ENCODE assay signal across 11 cellular contexts in the genomic region with DNA sequence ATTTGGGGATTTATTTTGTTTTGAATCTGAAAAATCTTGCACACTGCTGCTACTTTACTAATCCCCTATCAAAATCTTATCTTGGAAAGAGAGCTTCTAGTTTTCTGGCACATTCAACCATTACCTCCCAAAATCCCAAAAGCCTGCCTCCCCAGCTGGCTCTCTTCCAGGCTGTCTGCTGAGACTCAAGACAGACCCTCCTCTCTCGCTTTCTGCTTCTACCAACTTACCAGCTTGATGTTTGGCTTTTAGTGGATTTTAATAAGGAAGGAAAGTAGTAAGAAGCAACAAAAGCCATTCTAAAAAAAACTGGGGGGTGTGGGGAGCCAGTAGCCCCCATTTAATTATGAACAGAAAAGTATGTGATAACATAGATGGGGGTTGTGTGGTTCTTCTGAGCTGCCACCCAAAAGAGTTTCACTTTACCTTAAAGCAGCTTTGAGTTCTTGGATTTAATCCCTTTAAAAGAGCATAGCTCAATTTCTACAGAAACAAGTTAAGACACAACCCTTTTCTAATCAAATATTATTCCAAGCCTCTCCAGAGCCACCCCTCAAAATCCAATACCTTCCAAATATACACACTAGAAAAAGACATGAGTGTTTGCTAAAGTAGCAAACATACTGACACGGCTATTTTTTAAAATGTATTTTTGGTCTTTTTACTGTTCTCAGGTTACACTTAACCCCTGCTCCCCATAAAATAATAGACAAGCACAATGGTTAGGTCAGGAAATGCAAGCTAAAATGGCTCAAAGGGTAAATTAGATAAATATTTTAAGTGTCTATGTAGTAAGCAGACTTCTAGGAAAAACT.
DNase-seq lines count a peak whose midpoint lies in the region; ATAC-seq and TF ChIP-seq lines count a peak whose summit lies in the region.
"Had no signal": no experiment of that assay in that cellular context is flagged by ENCODE, and none has a peak within 500 bp of the region (broad histone marks: within the 10 kb centered on the region; RNA-seq: fewer than 3 reads in every experiment).

No MANE protein-coding gene starts in this region.

- TF ChIP-seq CTCF in BJ (IDR thresholded peaks at IDR 0.05; ENCODE audit: insufficient read depth, low read depth, low read length) (no peak), lower lobe of right lung (IDR thresholded peaks at IDR 0.05) (no peak)

- H3K9ac ChIP-seq in adipocyte (ENCODE audit: low read length): peak overlapping the region; percentile 38

- ATAC-seq in lower lobe of right lung: peak; percentile 59 to 71
- ATAC-seq in GM21825 (IDR thresholded peaks at IDR 0.05; ENCODE audit: unreplicated experiment): no peak
- no peak for ATAC-seq in GM18868 (IDR thresholded peaks at IDR 0.05; ENCODE audit: unreplicated experiment)
- ATAC-seq in GM19023 (IDR thresholded peaks at IDR 0.05; ENCODE audit: unreplicated experiment): no peak
- ATAC-seq: left ventricle myocardium superior had no signal

- intact Hi-C loops in lower lobe of right lung (cut with DNase I): no loop called here

- H3K36me3 ChIP-seq in BJ (ENCODE audit: control insufficient read depth, insufficient read depth, low read length): peaks cover 3% of the 10 kb centered on the region; the same call in 1 of the 2 replicates
- H3K36me3 ChIP-seq in adipocyte (ENCODE audit: control insufficient read depth, insufficient read depth, low read length, severe bottlenecking): peaks cover 30% of the 10 kb centered on the region
- H3K36me3 ChIP-seq in lower lobe of right lung: peaks cover 4% of the 10 kb centered on the region

- H3K27me3 ChIP-seq in BJ (ENCODE audit: control insufficient read depth, insufficient read depth, low read length) (no peaks in the 10 kb centered on the region), adipocyte (replicated peaks; ENCODE audit: control insufficient read depth, insufficient read depth, low read length) (no peaks in the 10 kb centered on the region), lower lobe of right lung (ENCODE audit: low read depth) (no peaks in the 10 kb centered on the region)

- CTCF ChIA-PET in BJ (lab: Yijun Ruan, JAX): interaction anchor here (0.6 to 3.7 kb wide), 12 partner anchors 9 to 767 kb away, joined by 3 to 16 read pairs (median 4); no protein-coding TSS in a partner anchor

- H3K27ac ChIP-seq in lower lobe of right lung: peak overlapping the region; percentile 8

- H3K9me3 ChIP-seq in adipocyte (ENCODE audit: control insufficient read depth, low read length) (no peaks in the 10 kb centered on the region), lower lobe of right lung (no peaks in the 10 kb centered on the region)

- POLR2A ChIA-PET in BJ (lab: Charles Lee): interaction anchor here (0.7 kb wide), 1 partner anchor 329 kb away, joined by 3 read pairs; no protein-coding TSS in a partner anchor

- H3K4me3 ChIP-seq in BJ (ENCODE audit: low read depth, low read length): peak overlapping the region; percentile 5; the same call in 1 of the 2 replicates
- H3K4me3 ChIP-seq in adipocyte (ENCODE audit: low read length): peak overlapping the region; percentile 39
- H3K4me3 ChIP-seq in lower lobe of right lung: peak overlapping the region; percentile 3

- H3K4me1 ChIP-seq in adipocyte (ENCODE audit: control insufficient read depth, insufficient read depth, low read length): peaks cover 21% of the 10 kb centered on the region
- peaks cover 23% of the 10 kb centered on the region for H3K4me1 ChIP-seq in lower lobe of right lung

- no peak for DNase-seq in BJ (ENCODE audit: low read depth)
- DNase-seq in KG1 (lab: John Stamatoyannopoulos, UW): peak; percentile 57
- peak; percentile 52 for DNase-seq in adipocyte (ENCODE audit: low read depth)
- no peak for DNase-seq in lower lobe of right lung
- no peak for DNase-seq in C1 segment of cervical spinal cord (lab: John Stamatoyannopoulos, UW)
- DNase-seq: anterior cingulate cortex, DND-41, left ventricle myocardium superior had no signal

Comparison
In these comparisons a context has a peak if more than half of its experiments do, and no peak if none do; other contexts are left out.
1. DNase-seq: peak in KG1 (single experiment) and adipocyte (single experiment); none in BJ (single experiment), lower lobe of right lung (single experiment) and C1 segment of cervical spinal cord (0 of 14).
2. ATAC-seq: peak in lower lobe of right lung (2 of 2); none in GM21825 (single experiment), GM18868 (single experiment) and GM19023 (single experiment).
3. Peak in every context shown above with its lines, with median percentiles within 50 percentile points of each other: H3K4me3 ChIP-seq.